8 cellular contexts compared by ENCODE assay signal in genomic region chr12:56020437-56021189, GRCh38. TPM values are rescaled to one million over a fixed set of nuclear protein-coding genes. Genes with fewer than 3 reads are reported as not detected.
DNase-seq lines count a peak whose midpoint lies in the region; ATAC-seq and TF ChIP-seq lines count a peak whose summit lies in the region.

TSS of gene IKZF4 (plus strand) at chr12:56021043. CDS start at chr12:56021494, 451 bp downstream.

- no peaks in the 10 kb centered on the region for H3K36me3 ChIP-seq in prostate gland

- no peaks in the 10 kb centered on the region for H3K9me3 Mint-ChIP-seq in activated naive CD8-positive, alpha-beta T cell treated with anti-CD3 and anti-CD28 coated beads, Interleukin-2, amount 10 ng/mL, durations not matched to agents 7 days and 5 days

- whole genome bisulfite sequencing in right cardiac atrium, result 11% methylated on average over 10 of the region's 10 CpGs
- 33% methylated on average over 10 of the region's 10 CpGs for WGBS in prostate gland

- peak within 1 kb of the TSS; percentile 96 for H3K27ac Mint-ChIP-seq in activated naive CD8-positive, alpha-beta T cell treated with anti-CD3 and anti-CD28 coated beads, Interleukin-2, amount 10 ng/mL, durations not matched to agents 7 days and 5 days

- POLR2A ChIA-PET in activated naive CD8-positive, alpha-beta T cell treated with anti-CD3 and anti-CD28 coated beads, Interleukin-2, amount 10 ng/mL, durations not matched to agents 7 days and 5 days (lab: Charles Lee), result interaction anchor here (1.4 to 3.4 kb wide), 7 partner anchors 9 to 47 kb away, joined by 7 to 24 read pairs (median 9); partner anchors contain the start of genes RAB5B and SUOX

- no peak within 1 kb of the TSS for H3K4me3 ChIP-seq in right cardiac atrium (ENCODE audit: low read length)
- no peak within 1 kb of the TSS for H3K4me3 ChIP-seq in prostate gland

- H3K27me3 ChIP-seq in right cardiac atrium (ENCODE audit: control insufficient read depth, insufficient read depth) (no peaks in the 10 kb centered on the region), prostate gland (replicated peaks; ENCODE audit: insufficient read depth) (no peaks in the 10 kb centered on the region)

- H3K4me3 Mint-ChIP-seq in activated naive CD8-positive, alpha-beta T cell treated with anti-CD3 and anti-CD28 coated beads, Interleukin-2, amount 10 ng/mL, durations not matched to agents 7 days and 5 days, result peak within 1 kb of the TSS; percentile 93

- ATAC-seq in activated naive CD8-positive, alpha-beta T cell treated with anti-CD3 and anti-CD28 coated beads, Interleukin-2, amount 10 ng/mL, durations not matched to agents 7 days and 5 days (ENCODE audit: low read depth), result peak; percentile 17
- ATAC-seq in right cardiac atrium (peak; percentile 67 to 72), HG02642 (IDR thresholded peaks at IDR 0.05; ENCODE audit: poor library complexity, unreplicated experiment) (no peak)

- intact Hi-C loops in right cardiac atrium (cut with DNase I), result no loop called here
- intact Hi-C loops in prostate gland (cut with DNase I), result no loop called here

- TF ChIP-seq POLR2A in prostate gland (IDR thresholded peaks at IDR 0.05), result no peak

- H3K27ac ChIP-seq in right cardiac atrium (ENCODE audit: low read length) (peak within 1 kb of the TSS; percentile 82), prostate gland (peak within 1 kb of the TSS; percentile 41 to 47)

- no peaks in the 10 kb centered on the region for H3K9me3 ChIP-seq in right cardiac atrium (ENCODE audit: control insufficient read depth, low read length)
- H3K9me3 ChIP-seq in prostate gland, result no peaks in the 10 kb centered on the region

- peaks cover 19% of the 10 kb centered on the region for H3K36me3 Mint-ChIP-seq in activated naive CD8-positive, alpha-beta T cell treated with anti-CD3 and anti-CD28 coated beads, Interleukin-2, amount 10 ng/mL, durations not matched to agents 7 days and 5 days

- H3K4me1 Mint-ChIP-seq in activated naive CD8-positive, alpha-beta T cell treated with anti-CD3 and anti-CD28 coated beads, Interleukin-2, amount 10 ng/mL, durations not matched to agents 7 days and 5 days, result peaks cover 42% of the 10 kb centered on the region

- H3K27me3 Mint-ChIP-seq in activated naive CD8-positive, alpha-beta T cell treated with anti-CD3 and anti-CD28 coated beads, Interleukin-2, amount 10 ng/mL, durations not matched to agents 7 days and 5 days, result no peaks in the 10 kb centered on the region

- no peak for TF ChIP-seq CTCF in prostate gland (IDR thresholded peaks at IDR 0.05)

- H3K4me1 ChIP-seq in right cardiac atrium (ENCODE audit: control insufficient read depth, insufficient read depth, low read length) (peaks cover 9% of the 10 kb centered on the region), prostate gland (replicated peaks) (no peaks in the 10 kb centered on the region)

- peak; percentile 49 for DNase-seq in activated CD4-positive, alpha-beta T cell treated with anti-CD3 and anti-CD28 coated beads for 48 hours
- DNase-seq in activated CD4-positive, alpha-beta T cell treated with anti-CD3 and anti-CD28 coated beads, Interleukin-2, amount 50 U/mL, for 1 hour, result no peak
- DNase-seq in activated naive CD8-positive, alpha-beta T cell treated with anti-CD3 and anti-CD28 coated beads, Interleukin-2, amount 10 ng/mL, durations not matched to agents 7 days and 5 days, result peak; percentile 42
- peak; percentile 50 to 85 (median 84) for DNase-seq in right cardiac atrium
- DNase-seq in prostate gland (ENCODE audit: low spot score), result no peak
- DNase-seq in DMS153 treated with DMSO at 0.1 percent for 48 hours (lab: John Stamatoyannopoulos, UW; ENCODE audit: unreplicated experiment), result no peak
- no peak for DNase-seq in NCI-H2171 (lab: John Stamatoyannopoulos, UW)

RNA-seq across cellular contexts. Expression of gene IKZF4, which starts in this region (rescaled TPM):
- 10 to 100 TPM; 14.9 to 18.2 TPM for total RNA-seq in activated naive CD8-positive, alpha-beta T cell treated with anti-CD3 and anti-CD28 coated beads, Interleukin-2, amount 10 ng/mL, durations not matched to agents 7 days and 5 days
- total RNA-seq in right cardiac atrium, result 1 to 10 TPM; 5.6 to 8.7 (median 6.5) TPM
- 2.7 TPM for polyA plus RNA-seq in right cardiac atrium
- total RNA-seq in prostate gland, result 1 to 10 TPM; 2.2 to 6.2 TPM

Comparison
In these comparisons a context has a peak if more than half of its experiments do, and no peak if none do; other contexts are left out.
1. DNase-seq: peak in activated CD4-positive, alpha-beta T cell treated with anti-CD3 and anti-CD28 coated beads for 48 hours (single experiment), activated naive CD8-positive, alpha-beta T cell treated with anti-CD3 and anti-CD28 coated beads, Interleukin-2, amount 10 ng/mL, durations not matched to agents 7 days and 5 days (single experiment) and right cardiac atrium (3 of 3); none in activated CD4-positive, alpha-beta T cell treated with anti-CD3 and anti-CD28 coated beads, Interleukin-2, amount 50 U/mL, for 1 hour (single experiment), prostate gland (single experiment), DMS153 treated with DMSO at 0.1 percent for 48 hours (single experiment) and NCI-H2171 (single experiment).